13 cellular contexts compared by ENCODE assay signal in the genomic region with DNA sequence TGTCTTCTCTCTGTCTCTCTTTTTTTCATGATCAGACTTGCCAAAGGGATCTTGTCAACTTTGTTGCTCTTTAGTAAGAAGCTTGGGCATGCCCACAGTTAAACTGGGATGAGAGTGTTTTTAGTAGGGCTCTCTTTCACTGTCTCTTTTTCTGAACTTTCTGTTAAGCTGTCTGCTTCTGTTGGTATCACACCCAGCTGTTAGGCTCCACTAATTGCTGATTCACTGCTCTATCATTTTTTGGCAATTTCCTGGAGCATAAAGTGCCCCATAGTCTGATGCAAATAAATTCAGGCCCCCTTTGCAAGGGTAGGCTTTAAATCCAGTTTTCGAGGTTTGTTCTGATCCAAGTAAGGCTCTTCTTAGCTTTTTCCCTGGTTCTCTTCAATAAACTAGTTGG.
DNase-seq lines count a peak whose midpoint lies in the region; ATAC-seq, FAIRE-seq and TF ChIP-seq lines count a peak whose summit lies in the region.
"Had no signal": no experiment of that assay in that cellular context is flagged by ENCODE, and none has a peak within 500 bp of the region (broad histone marks: within the 10 kb centered on the region; RNA-seq: fewer than 3 reads in every experiment).

No MANE protein-coding gene starts in this region.

- H3K4me3 ChIP-seq in mammary epithelial cell (replicated peaks in 1 of 3; ENCODE audit: insufficient read depth in 1 of 3, low read depth in 2 of 3, low read length in 3 of 3) (peak overlapping the region in 1 of 3 experiments; percentile 18), keratinocyte (ENCODE audit: control insufficient read depth in 2 of 3, extremely low read depth in 1 of 3, insufficient read depth in 2 of 3, low read depth in 1 of 3, low read length in 3 of 3) (peak overlapping the region in 1 of 3 experiments; percentile 22), dorsolateral prefrontal cortex (no peak overlapping the region), small intestine (ENCODE audit: low read depth in 1 of 2, low read length in 2 of 2) (no peak overlapping the region)

- H3K27me3 ChIP-seq in mammary epithelial cell (ENCODE audit: insufficient read depth, low read length) = no peaks in the 10 kb centered on the region
- no peaks in the 10 kb centered on the region for H3K27me3 ChIP-seq in keratinocyte (ENCODE audit: control insufficient read depth, extremely low read depth, insufficient read depth, low read length)
- H3K27me3 ChIP-seq in dorsolateral prefrontal cortex = no peaks in the 10 kb centered on the region
- no peaks in the 10 kb centered on the region for H3K27me3 ChIP-seq in small intestine (ENCODE audit: control insufficient read depth in 2 of 2, insufficient read depth in 2 of 2, low read length in 2 of 2)

- H3K9ac ChIP-seq in mammary epithelial cell (ENCODE audit: insufficient read depth, low read length) (no peak overlapping the region), keratinocyte (ENCODE audit: control insufficient read depth, extremely low read depth, insufficient read depth, low read length) (no peak overlapping the region)

- peak; percentile 49 for DNase-seq in LHCN-M2 (ENCODE audit: low read depth)
- peak; percentile 68 for DNase-seq in mammary epithelial cell
- DNase-seq in keratinocyte (ENCODE audit: low read depth, low spot score) = peak; percentile 26
- peak; percentile 9 for DNase-seq in renal cortical epithelial cell (ENCODE audit: low read depth)
- DNase-seq in dorsolateral prefrontal cortex = no peak
- no peak for DNase-seq in small intestine
- DNase-seq: DND-41, NCI-H1105, NCI-H2081 treated with DMSO at 0.1 percent for 48 hours, NCI-H774, SHP77 treated with DMSO at 0.1 percent for 48 hours had no signal

- peaks cover 20% of the 10 kb centered on the region for H3K4me1 ChIP-seq in mammary epithelial cell (ENCODE audit: insufficient read depth, low read length)
- peaks cover 16% of the 10 kb centered on the region for H3K4me1 ChIP-seq in keratinocyte (ENCODE audit: control insufficient read depth, extremely low read depth, insufficient read depth, low read length)
- no peaks in the 10 kb centered on the region for H3K4me1 ChIP-seq in small intestine (ENCODE audit: control insufficient read depth in 2 of 2, insufficient read depth in 1 of 2, low read depth in 1 of 2, low read length in 1 of 2)

- H2AFZ ChIP-seq in mammary epithelial cell (ENCODE audit: low read depth, low read length) (peak overlapping the region; percentile 76), keratinocyte (ENCODE audit: control insufficient read depth, low read length) (peak overlapping the region; percentile 59)

- 88% methylated on average over 1 of the region's 1 CpG for WGBS in mammary epithelial cell (ENCODE audit: low coverage, missing lambda C conversion rate)
- WGBS in small intestine, 3 donors = 90 to 96% (median 92%) methylated on average over 1 of the region's 1 CpG

- H3K27ac ChIP-seq in mammary epithelial cell (ENCODE audit: insufficient read depth, low read depth, low read length) = peak overlapping the region; percentile 33
- H3K27ac ChIP-seq in keratinocyte (ENCODE audit: control insufficient read depth, insufficient read depth, low read length) = peak overlapping the region; percentile 36
- H3K27ac ChIP-seq in dorsolateral prefrontal cortex = no peak overlapping the region
- H3K27ac ChIP-seq in small intestine (ENCODE audit: low read depth in 1 of 2, low read length in 1 of 2) = no peak overlapping the region

- no peaks in the 10 kb centered on the region for H3K9me3 ChIP-seq in mammary epithelial cell (replicated peaks; ENCODE audit: insufficient read depth, low read length)
- no peaks in the 10 kb centered on the region for H3K9me3 ChIP-seq in keratinocyte (ENCODE audit: control insufficient read depth, low read depth, low read length)
- peaks cover 2% of the 10 kb centered on the region for H3K9me3 ChIP-seq in small intestine (ENCODE audit: control insufficient read depth, low read depth)

- H3K36me3 ChIP-seq in mammary epithelial cell (ENCODE audit: insufficient read depth, low read length) (no peaks in the 10 kb centered on the region), keratinocyte (ENCODE audit: control insufficient read depth in 2 of 2, extremely low read depth in 1 of 2, insufficient read depth in 2 of 2, low read length in 2 of 2) (no peaks in the 10 kb centered on the region), small intestine (ENCODE audit: control insufficient read depth in 2 of 2, insufficient read depth in 2 of 2, low read length in 2 of 2) (no peaks in the 10 kb centered on the region)

- BruUV-seq in mammary epithelial cell (replicated peaks; lab: Mats Ljungman, UMichigan) = no TSS peak

- intact Hi-C loops in mammary epithelial cell (cut with micrococcal nuclease) = loop anchor here (5.0 kb wide), 1 partner anchor 1174 kb away; a partner anchor contains a TSS
- intact Hi-C loops in dorsolateral prefrontal cortex (cut with DNase I) = no loop called here

- no peak for TF ChIP-seq CTCF in mammary epithelial cell (conservative IDR thresholded peaks at IDR 0.05 in 1 of 2, IDR thresholded peaks at IDR 0.05 in 1 of 2; ENCODE audit: extremely low read depth in 1 of 2, insufficient read depth in 1 of 2, low read depth in 1 of 2, low read length in 2 of 2)
- no peak for TF ChIP-seq CTCF in keratinocyte (optimal IDR thresholded peaks at IDR 0.05 in 1 of 3, IDR thresholded peaks at IDR 0.05 in 1 of 3, conservative IDR thresholded peaks at IDR 0.05 in 1 of 3; ENCODE audit: extremely low read depth in 1 of 3, insufficient read depth in 2 of 3, low read length in 3 of 3)
- no peak for TF ChIP-seq CTCF in dorsolateral prefrontal cortex (IDR thresholded peaks at IDR 0.05 in 54 of 56, conservative IDR thresholded peaks at IDR 0.05 in 2 of 56; ENCODE audit: low read depth in 1 of 56, partially characterized antibody in 56 of 56)

- in situ Hi-C loops in mammary epithelial cell (cut with MboI; ENCODE audit: low sequenced_read_pairs in 2 of 2) = no loop called here

- no peak for ATAC-seq in HG03139 (IDR thresholded peaks at IDR 0.05; ENCODE audit: unreplicated experiment)
- ATAC-seq: HCT116 had no signal

- H4K20me1 ChIP-seq in mammary epithelial cell (ENCODE audit: insufficient read depth, low read length) = no peaks in the 10 kb centered on the region
- H4K20me1 ChIP-seq in keratinocyte (ENCODE audit: control insufficient read depth, extremely low read depth, insufficient read depth, low read length) = no peaks in the 10 kb centered on the region

- FAIRE-seq in keratinocyte (lab: Jason Lieb, UNC) = peak; percentile 52
- no peak for FAIRE-seq in small intestine (lab: Jason Lieb, UNC)

- H3K4me2 ChIP-seq in mammary epithelial cell (ENCODE audit: insufficient read depth, low read depth, low read length) (peak overlapping the region; percentile 65), keratinocyte (ENCODE audit: control insufficient read depth, extremely low read depth, insufficient read depth, low read depth, low read length) (peak overlapping the region; percentile 67)

- H3K79me2 ChIP-seq in mammary epithelial cell (ENCODE audit: insufficient read depth, low read length) = no peaks in the 10 kb centered on the region
- H3K79me2 ChIP-seq in keratinocyte (ENCODE audit: control insufficient read depth, insufficient read depth, low read length) = no peaks in the 10 kb centered on the region

- H3K9me1 ChIP-seq in keratinocyte (ENCODE audit: control insufficient read depth, extremely low read depth, insufficient read depth, low read length) = no peaks in the 10 kb centered on the region

- CTCF ChIA-PET in mammary epithelial cell (lab: Charles Lee; ENCODE audit: low non-redundant PET) = no interaction called here

- dilution Hi-C loops in mammary epithelial cell (cut with HindIII; ENCODE audit: low sequenced_read_pairs) = no loop called here
- dilution Hi-C loops in keratinocyte (cut with MboI; ENCODE audit: extremely low pct_ligation_motif_present, low sequenced_read_pairs) = no loop called here

Comparison
In these comparisons a context has a peak if more than half of its experiments do, and no peak if none do; other contexts are left out.
1. DNase-seq: peak in LHCN-M2 (single experiment), mammary epithelial cell (single experiment), keratinocyte (single experiment) and renal cortical epithelial cell (single experiment); none in dorsolateral prefrontal cortex (0 of 10) and small intestine (single experiment).
2. H3K27ac ChIP-seq: peak in mammary epithelial cell (single experiment) and keratinocyte (single experiment); none in dorsolateral prefrontal cortex (0 of 59) and small intestine (0 of 2).